Comparison of ENCODE assay signal across 1 cellular context in the genomic region with DNA sequence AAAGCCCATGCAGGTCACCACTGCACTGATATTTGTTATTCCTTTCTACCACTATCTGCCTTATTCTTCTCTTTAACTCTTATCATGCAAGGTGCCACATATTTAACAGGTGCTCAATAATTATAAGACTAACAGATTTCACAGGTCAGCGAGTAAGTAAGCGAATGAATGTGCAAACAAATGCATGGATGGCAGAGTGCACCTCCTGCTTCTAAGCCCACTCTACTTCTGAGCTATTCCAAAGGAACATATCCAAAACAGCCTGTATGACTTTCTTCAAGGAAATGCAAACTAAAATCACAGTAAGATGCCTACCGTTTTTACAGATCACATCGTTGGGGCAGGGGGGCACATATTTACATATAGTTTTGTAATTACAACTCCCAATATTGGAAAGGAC.
TF ChIP-seq lines count a peak whose summit lies in the region.

No MANE protein-coding gene starts in this region.

TF ChIP-seq in K562, 482 proteins besides CTCF, POLR2A, EP300 and RAD21 (continued from another document):
- TF ChIP-seq, protein P1, sequence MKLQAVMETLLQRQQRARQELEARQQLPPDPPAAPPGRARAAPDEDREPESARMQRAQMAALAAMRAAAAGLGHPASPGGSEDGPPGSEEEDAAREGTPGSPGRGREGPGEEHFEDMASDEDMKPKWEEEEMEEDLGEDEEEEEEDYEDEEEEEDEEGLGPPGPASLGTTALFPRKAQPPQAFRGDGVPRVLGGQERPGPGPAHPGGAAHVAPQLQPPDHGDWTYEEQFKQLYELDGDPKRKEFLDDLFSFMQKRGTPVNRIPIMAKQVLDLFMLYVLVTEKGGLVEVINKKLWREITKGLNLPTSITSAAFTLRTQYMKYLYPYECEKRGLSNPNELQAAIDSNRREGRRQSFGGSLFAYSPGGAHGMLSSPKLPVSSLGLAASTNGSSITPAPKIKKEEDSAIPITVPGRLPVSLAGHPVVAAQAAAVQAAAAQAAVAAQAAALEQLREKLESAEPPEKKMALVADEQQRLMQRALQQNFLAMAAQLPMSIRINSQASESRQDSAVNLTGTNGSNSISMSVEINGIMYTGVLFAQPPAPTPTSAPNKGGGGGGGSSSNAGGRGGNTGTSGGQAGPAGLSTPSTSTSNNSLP (IDR thresholded peaks at IDR 0.05; ENCODE audit: borderline replicate concordance, low read depth, low read length), result no peak
- TF ChIP-seq POLR2AphosphoS5 (IDR thresholded peaks at IDR 0.05; ENCODE audit: control insufficient read depth, insufficient read depth, low read depth, low read length), result peak; percentile 26; the same call in 1 of the 2 replicates
- peak; percentile 17; the same call in 1 of the 2 replicates for TF ChIP-seq SUPT5H (IDR thresholded peaks at IDR 0.05)
TF ChIP-seq in K562: peak in this region for 3.
